In genomic region chr9:125391704-125392103, GRCh38 we compare ENCODE assay signal across 24 cellular contexts.
"Had no signal": no experiment of that assay in that cellular context is flagged by ENCODE, and none has a peak within 500 bp of the region (broad histone marks: within the 10 kb centered on the region; RNA-seq: fewer than 3 reads in every experiment).

No MANE protein-coding gene starts in this region.

- H3K4me3 ChIP-seq: ascending aorta, esophagus muscularis mucosa, hepatocyte, ovary, right lobe of liver, testis, transverse colon had no signal

- FAIRE-seq: kidney had no signal

- H3K36me3 ChIP-seq: ascending aorta, esophagus muscularis mucosa, ovary, right lobe of liver, transverse colon had no signal

- H3K36me3 Mint-ChIP-seq: activated naive CD4-positive, alpha-beta T cell treated with anti-CD3 and anti-CD28 coated beads, Interleukin-2, amount 10 ng/mL, durations not matched to agents 7 days and 5 days; activated naive CD8-positive, alpha-beta T cell treated with anti-CD3 and anti-CD28 coated beads, Interleukin-2, amount 10 ng/mL, durations not matched to agents 7 days and 5 days; brain had no signal

- H3K27me3 ChIP-seq: ascending aorta, esophagus muscularis mucosa, hepatocyte, ovary, right lobe of liver, testis, transverse colon had no signal

- H2AFZ ChIP-seq: hepatocyte had no signal

- H3K79me2 ChIP-seq: hepatocyte had no signal

- H3K4me3 Mint-ChIP-seq: activated CD4-positive, alpha-beta T cell treated with anti-CD3 and anti-CD28 coated beads for 36 hours; activated naive CD4-positive, alpha-beta T cell treated with anti-CD3 and anti-CD28 coated beads, Interleukin-2, amount 10 ng/mL, durations not matched to agents 7 days and 5 days; activated naive CD8-positive, alpha-beta T cell treated with anti-CD3 and anti-CD28 coated beads, Interleukin-2, amount 10 ng/mL, durations not matched to agents 7 days and 5 days; brain; nephron progenitor cell; T-helper 2 cell treated with Interferon-gamma antibody and Interleukin-4, amounts not matched to agents 5 μg/mL and 100 μg/mL, for 36 hours had no signal

- DNase-seq: activated CD4-positive, alpha-beta T cell treated with anti-CD3 and anti-CD28 coated beads for 36 hours; activated CD4-positive, alpha-beta T cell treated with anti-CD3 and anti-CD28 coated beads, Interleukin-2, amount 50 U/mL, for 4 hours; activated CD4-positive, CD25-positive, alpha-beta regulatory T cell; activated gamma-delta T cell; activated naive CD4-positive, alpha-beta T cell treated with anti-CD3 and anti-CD28 coated beads, Interleukin-2, amount 10 ng/mL, durations not matched to agents 7 days and 5 days; activated naive CD8-positive, alpha-beta T cell treated with anti-CD3 and anti-CD28 coated beads, Interleukin-2, amount 10 ng/mL, durations not matched to agents 7 days and 5 days; cortex of kidney; foreskin melanocyte; kidney; left colon; mammary epithelial cell; nephron progenitor cell; ovary; right lobe of liver; stimulated activated CD4-positive, alpha-beta T cell treated with anti-CD3 and anti-CD28 coated beads, Interleukin-4, amount 100 ng/mL, for 1 hour; stimulated activated naive CD8-positive, alpha-beta T cell treated with anti-CD3 and anti-CD28 coated beads, Interleukin-15, Interleukin-2, amounts not matched to agents 100 U/mL and 50 U/mL, for 24 hours; testis; transverse colon had no signal

- H3K4me2 ChIP-seq: hepatocyte had no signal

- H3K27me3 Mint-ChIP-seq: activated naive CD8-positive, alpha-beta T cell treated with anti-CD3 and anti-CD28 coated beads, Interleukin-2, amount 10 ng/mL, durations not matched to agents 7 days and 5 days; progenitor cell of endocrine pancreas had no signal

- H3K9me3 Mint-ChIP-seq: activated naive CD4-positive, alpha-beta T cell treated with anti-CD3 and anti-CD28 coated beads, Interleukin-2, amount 10 ng/mL, durations not matched to agents 7 days and 5 days; activated naive CD8-positive, alpha-beta T cell treated with anti-CD3 and anti-CD28 coated beads, Interleukin-2, amount 10 ng/mL, durations not matched to agents 7 days and 5 days; T-helper 2 cell treated with Interferon-gamma antibody and Interleukin-4, amounts not matched to agents 5 μg/mL and 100 μg/mL, for 36 hours had no signal

- H3K27ac Mint-ChIP-seq: activated CD4-positive, alpha-beta T cell treated with anti-CD3 and anti-CD28 coated beads for 36 hours; activated naive CD4-positive, alpha-beta T cell treated with anti-CD3 and anti-CD28 coated beads, Interleukin-2, amount 10 ng/mL, durations not matched to agents 7 days and 5 days; activated naive CD8-positive, alpha-beta T cell treated with anti-CD3 and anti-CD28 coated beads, Interleukin-2, amount 10 ng/mL, durations not matched to agents 7 days and 5 days; brain; nephron progenitor cell; progenitor cell of endocrine pancreas; T-helper 2 cell treated with Interferon-gamma antibody and Interleukin-4, amounts not matched to agents 5 μg/mL and 100 μg/mL, for 36 hours had no signal

- H3K9me3 ChIP-seq: ascending aorta, esophagus muscularis mucosa, ovary, right lobe of liver, testis, transverse colon had no signal

- H3K4me1 Mint-ChIP-seq: activated CD4-positive, alpha-beta T cell treated with anti-CD3 and anti-CD28 coated beads for 36 hours; activated naive CD4-positive, alpha-beta T cell treated with anti-CD3 and anti-CD28 coated beads, Interleukin-2, amount 10 ng/mL, durations not matched to agents 7 days and 5 days; activated naive CD8-positive, alpha-beta T cell treated with anti-CD3 and anti-CD28 coated beads, Interleukin-2, amount 10 ng/mL, durations not matched to agents 7 days and 5 days; brain; nephron progenitor cell had no signal

- H3K27ac ChIP-seq: ascending aorta, esophagus muscularis mucosa, hepatocyte, ovary, right lobe of liver, testis, transverse colon had no signal

- H3K4me1 ChIP-seq: ascending aorta, esophagus muscularis mucosa, testis, transverse colon had no signal
